In genomic region chr3:67635806-67636205, GRCh38 we compare ENCODE assay signal across 1 cellular context.
TF ChIP-seq lines count a peak whose summit lies in the region.

No MANE protein-coding gene starts in this region.

TF ChIP-seq in GM23338, 12 proteins besides CTCF, POLR2A, EP300 and RAD21 (continued from another document):
- TF ChIP-seq ETS1 (IDR thresholded peaks at IDR 0.05), result no peak
- no peak for TF ChIP-seq ZNF462 (CRISPR knock-in tag; IDR thresholded peaks at IDR 0.05)
- no peak for TF ChIP-seq EZH2 (IDR thresholded peaks at IDR 0.05; ENCODE audit: low read depth, unreplicated experiment)
TF ChIP-seq in GM23338: peak in this region for 0.
